ENCODE assay signal across 22 cellular contexts in genomic region chr11:1741741-1742140, GRCh38. TPM values are rescaled to one million over a fixed set of nuclear protein-coding genes. Genes with fewer than 3 reads are reported as not detected.
DNase-seq lines count a peak whose midpoint lies in the region; ATAC-seq and TF ChIP-seq lines count a peak whose summit lies in the region.
"Had no signal": no experiment of that assay in that cellular context is flagged by ENCODE, and none has a peak within 500 bp of the region (broad histone marks: within the 10 kb centered on the region; RNA-seq: fewer than 3 reads in every experiment).

No MANE protein-coding gene starts in this region.

- POLR2A ChIA-PET in RWPE1 (lab: Yijun Ruan, JAX; ENCODE audit: low non-redundant PET) = no interaction called here

- H3K9me3 Mint-ChIP-seq in activated naive CD4-positive, alpha-beta T cell treated with anti-CD3 and anti-CD28 coated beads for 36 hours = peaks cover 4% of the 10 kb centered on the region
- H3K9me3 Mint-ChIP-seq: CD4-positive, alpha-beta T cell had no signal

- H3K36me3 Mint-ChIP-seq in activated naive CD4-positive, alpha-beta T cell treated with anti-CD3 and anti-CD28 coated beads for 36 hours (ENCODE audit: low read depth) = no peaks in the 10 kb centered on the region

- peak overlapping the region; percentile 43; the same call in 1 of the 2 replicates for H3K27ac ChIP-seq in RWPE1
- H3K27ac ChIP-seq: BLaER1, C4-2B, GM23248 had no signal

- intact Hi-C loops in activated naive CD4-positive, alpha-beta T cell treated with anti-CD3 and anti-CD28 coated beads for 36 hours (cut with micrococcal nuclease) = no loop called here
- intact Hi-C loops in posterior vena cava (cut with DNase I) = no loop called here

- CTCF ChIA-PET in activated naive CD4-positive, alpha-beta T cell treated with anti-CD3 and anti-CD28 coated beads for 36 hours (lab: Charles Lee) = no interaction called here
- CTCF ChIA-PET in RWPE1 (lab: Yijun Ruan, JAX) = no interaction called here

- peak; percentile 0 for DNase-seq in activated naive CD4-positive, alpha-beta T cell treated with anti-CD3 and anti-CD28 coated beads for 36 hours
- DNase-seq in activated naive CD4-positive, alpha-beta T cell (lab: John Stamatoyannopoulos, UW) = no peak
- DNase-seq in RWPE1 (ENCODE audit: low spot score) (no peak), posterior vena cava (ENCODE audit: low spot score) (peak; percentile 19), T-helper 2 cell (no peak)
- DNase-seq in activated CD4-positive, alpha-beta T cell treated with anti-CD3 and anti-CD28 coated beads for 48 hours = no peak
- DNase-seq: CD4-positive, alpha-beta T cell; CD8-positive, alpha-beta memory T cell; DMS 273 treated with DMSO at 0.1 percent for 48 hours; DMS79; EL; GDM1; GM23248; H7; HCEC 1CT had no signal

- ATAC-seq in HG02981 (IDR thresholded peaks at IDR 0.05; ENCODE audit: unreplicated experiment) = no peak
- ATAC-seq: GM12878 had no signal

- H3K4me3 Mint-ChIP-seq in activated naive CD4-positive, alpha-beta T cell treated with anti-CD3 and anti-CD28 coated beads for 36 hours = no peak overlapping the region
- H3K4me3 Mint-ChIP-seq: CD4-positive, alpha-beta T cell; CD8-positive, alpha-beta memory T cell had no signal

- H3K27ac Mint-ChIP-seq in activated naive CD4-positive, alpha-beta T cell treated with anti-CD3 and anti-CD28 coated beads for 36 hours = no peak overlapping the region
- H3K27ac Mint-ChIP-seq: CD4-positive, alpha-beta T cell; CD8-positive, alpha-beta memory T cell had no signal

- no peaks in the 10 kb centered on the region for H3K27me3 Mint-ChIP-seq in activated naive CD4-positive, alpha-beta T cell treated with anti-CD3 and anti-CD28 coated beads for 36 hours (ENCODE audit: low read depth)

- H3K4me1 Mint-ChIP-seq in activated naive CD4-positive, alpha-beta T cell treated with anti-CD3 and anti-CD28 coated beads for 36 hours (ENCODE audit: low read depth) = no peaks in the 10 kb centered on the region

- TF ChIP-seq CTCF in RWPE1 (conservative IDR thresholded peaks at IDR 0.05; ENCODE audit: low read depth) = no peak

RNA-seq across cellular contexts. Expression of gene IFITM10, which starts 8.7 kb away (rescaled TPM):
- under 1 TPM; 0.22 to 0.31 TPM for total RNA-seq in activated naive CD4-positive, alpha-beta T cell treated with anti-CD3 and anti-CD28 coated beads for 36 hours
- total RNA-seq in posterior vena cava = 1 to 10 TPM; 1.4 to 2.4 TPM
- total RNA-seq: A673, GM12878 had no signal

RNA-seq across cellular contexts. Expression of gene CTSD, which starts 22.0 kb away (rescaled TPM):
- 10 to 100 TPM; 30.1 to 34.5 TPM for total RNA-seq in activated naive CD4-positive, alpha-beta T cell treated with anti-CD3 and anti-CD28 coated beads for 36 hours
- total RNA-seq in posterior vena cava = 100 to 1,000 TPM; 351 to 519 TPM

RNA-seq across cellular contexts. Expression of gene KRTAP5-6, which starts 44.7 kb away (rescaled TPM):
- total RNA-seq in activated naive CD4-positive, alpha-beta T cell treated with anti-CD3 and anti-CD28 coated beads for 36 hours = not detected
- not detected for total RNA-seq in posterior vena cava
- total RNA-seq: A172; A673; CD4-positive, alpha-beta T cell; CD8-positive, alpha-beta memory T cell; GM12878; GM23248; H1; H7 had no signal

Comparison
In these comparisons a context has a peak if more than half of its experiments do, and no peak if none do; other contexts are left out.
1. DNase-seq: peak in activated naive CD4-positive, alpha-beta T cell treated with anti-CD3 and anti-CD28 coated beads for 36 hours (single experiment) and posterior vena cava (single experiment); none in activated naive CD4-positive, alpha-beta T cell (0 of 4), RWPE1 (single experiment), activated CD4-positive, alpha-beta T cell treated with anti-CD3 and anti-CD28 coated beads for 48 hours (single experiment) and T-helper 2 cell (0 of 5).
2. RNA of gene CTSD, which starts 22.0 kb away (total RNA-seq): 351 to 519 TPM in posterior vena cava; 30.1 to 34.5 TPM in activated naive CD4-positive, alpha-beta T cell treated with anti-CD3 and anti-CD28 coated beads for 36 hours; every median in the first group is over 4 times any median in the second.